In genomic region chr2:157414050-157414449, GRCh38 we compare ENCODE assay signal across 10 cellular contexts. TPM values are rescaled to one million over a fixed set of nuclear protein-coding genes. Genes with fewer than 3 reads are reported as not detected.
DNase-seq lines count a peak whose midpoint lies in the region; ATAC-seq lines count a peak whose summit lies in the region.
"Had no signal": no experiment of that assay in that cellular context is flagged by ENCODE, and none has a peak within 500 bp of the region (broad histone marks: within the 10 kb centered on the region; RNA-seq: fewer than 3 reads in every experiment).

No MANE protein-coding gene starts in this region.

- H3K4me3 ChIP-seq in HAP-1: no peak overlapping the region
- H3K4me3 ChIP-seq: PC-9 had no signal

- ATAC-seq in GM18508 (IDR thresholded peaks at IDR 0.05; ENCODE audit: insufficient read depth, unreplicated experiment) (peak; percentile 2), GM21381 (IDR thresholded peaks at IDR 0.05; ENCODE audit: unreplicated experiment) (peak; percentile 30), HG03175 (IDR thresholded peaks at IDR 0.05; ENCODE audit: unreplicated experiment) (peak; percentile 35), left cardiac atrium (peak; percentile 35 to 41)

- H3K9me3 ChIP-seq in HAP-1: no peaks in the 10 kb centered on the region

- no peaks in the 10 kb centered on the region for H3K27me3 ChIP-seq in HAP-1 (ENCODE audit: low read depth)

- no peak for DNase-seq in left cardiac atrium
- no peak for DNase-seq in NCI-H446 (lab: John Stamatoyannopoulos, UW)
- no peak for DNase-seq in stimulated activated naive CD4-positive, alpha-beta T cell treated with Interleukin-2 at 50 U/mL for 16 hours (lab: John Stamatoyannopoulos, UW)
- no peak for DNase-seq in HAP-1 (ENCODE audit: low spot score in 2 of 2)
- no peak for DNase-seq in DMS153 treated with DMSO at 0.1 percent for 48 hours (lab: John Stamatoyannopoulos, UW; ENCODE audit: unreplicated experiment)
- DNase-seq: nucleus accumbens, PC-9 had no signal

- intact Hi-C loops in left cardiac atrium (cut with DNase I): no loop called here

- no peaks in the 10 kb centered on the region; the same call in none of the 2 replicates for H3K4me1 ChIP-seq in HAP-1

- no peaks in the 10 kb centered on the region for H3K36me3 ChIP-seq in HAP-1 (replicated peaks)

- in situ Hi-C loops in HAP-1 (cut with MboI; ENCODE audit: low sequenced_read_pairs): no loop called here

RNA-seq across cellular contexts. Expression of gene CYTIP, which starts 29.8 kb away (rescaled TPM):
- total RNA-seq in left cardiac atrium: 1 to 10 TPM; 4.9 to 5.1 TPM
- total RNA-seq: PC-9 had no signal
